ENCODE assay signal across 9 cellular contexts in the genomic region with DNA sequence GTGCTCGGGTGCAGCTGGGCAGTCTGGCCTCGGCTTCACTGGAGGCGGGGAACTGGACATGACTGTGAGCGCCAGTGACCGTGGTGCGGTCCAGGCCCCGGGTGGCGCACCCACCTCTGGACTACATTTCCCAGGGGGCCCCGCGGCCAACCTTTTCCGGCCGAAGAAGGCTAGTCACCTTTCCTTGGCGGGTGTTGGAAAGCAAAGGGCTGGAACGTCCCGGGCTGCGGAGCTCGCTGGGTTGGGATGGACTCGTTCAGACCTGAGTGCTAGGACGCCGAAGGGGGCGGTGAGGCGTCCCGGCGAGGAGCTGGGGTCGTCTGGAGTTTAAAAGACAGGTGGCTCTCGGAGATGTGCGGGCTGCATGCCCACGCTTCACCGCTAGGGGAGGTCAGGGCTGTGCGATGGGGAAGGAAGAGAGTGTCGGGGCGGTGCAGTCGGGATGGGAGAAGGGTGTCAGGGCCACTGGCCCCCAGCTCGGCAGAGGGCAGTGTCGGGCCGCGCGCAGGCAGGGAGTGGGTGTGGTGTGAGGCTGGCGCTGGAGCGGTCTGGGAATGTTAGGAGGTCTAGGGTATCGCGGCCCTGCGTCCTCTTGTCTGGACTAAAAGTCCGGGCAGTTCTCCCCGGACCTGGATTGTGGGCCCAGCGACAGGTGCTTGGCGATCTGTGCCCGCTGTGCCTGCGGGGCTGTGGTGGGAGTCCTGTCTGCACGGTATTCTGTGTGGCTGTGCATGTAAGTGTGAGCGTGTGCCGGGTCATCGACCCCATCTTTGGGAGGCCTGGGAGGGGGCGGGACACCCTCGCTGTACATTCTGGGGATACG. TPM values are rescaled to one million over a fixed set of nuclear protein-coding genes. Genes with fewer than 3 reads are reported as not detected.
A peak's percentile ranks its signal among the peaks of the same experiment; 100 is the strongest.
DNase-seq lines count a peak whose midpoint lies in the region; TF ChIP-seq lines count a peak whose summit lies in the region.
"Had no signal": no experiment of that assay in that cellular context is flagged by ENCODE, and none has a peak within 500 bp of the region (broad histone marks: within the 10 kb centered on the region; RNA-seq: fewer than 3 reads in every experiment).

No MANE protein-coding gene starts in this region.

- peak overlapping the region; percentile 63 for H3K4me3 Mint-ChIP-seq in endodermal cell

- DNase-seq in NCI-H748 (lab: John Stamatoyannopoulos, UW; ENCODE audit: unreplicated experiment), result peak; percentile 75
- DNase-seq in NCI-H748 treated with DMSO at 0.1 percent for 48 hours (lab: John Stamatoyannopoulos, UW), result no peak
- DNase-seq in NCI-H128 (lab: John Stamatoyannopoulos, UW; ENCODE audit: unreplicated experiment), result peak; percentile 64
- DNase-seq in activated CD8-positive, alpha-beta memory T cell treated with anti-CD3 and anti-CD28 coated beads, Interleukin-2, amount 50 U/mL, for 24 hours (ENCODE audit: extremely low read depth), result peak; percentile 33
- DNase-seq in endodermal cell, result peak; percentile 57
- peak; percentile 73 for DNase-seq in middle frontal gyrus (ENCODE audit: extremely low spot score, low spot score)
- peak; percentile 55 for DNase-seq in stimulated activated CD8-positive, alpha-beta memory T cell treated with anti-CD3 and anti-CD28 coated beads, Interleukin-4, amount 100 ng/mL, for 1 hour (ENCODE audit: low read depth in 2 of 2, low spot score in 1 of 2)
- DNase-seq in NCI-H2107 treated with DMSO at 0.1 percent for 48 hours (lab: John Stamatoyannopoulos, UW; ENCODE audit: unreplicated experiment), result no peak

- peaks cover 12% of the 10 kb centered on the region for H3K36me3 Mint-ChIP-seq in endodermal cell (ENCODE audit: low read depth)

- no peaks in the 10 kb centered on the region for H3K4me1 ChIP-seq in endodermal cell (ENCODE audit: control insufficient read depth, insufficient read depth, low read length)
- H3K4me1 ChIP-seq: A549 had no signal

- peaks cover 45% of the 10 kb centered on the region for H3K9me3 ChIP-seq in endodermal cell (ENCODE audit: control insufficient read depth, low read length)

- peak; percentile 74 for TF ChIP-seq CTCF in endodermal cell (conservative IDR thresholded peaks at IDR 0.05)

- H3K9me3 Mint-ChIP-seq in endodermal cell, result peaks cover 75% of the 10 kb centered on the region

- H3K4me3 ChIP-seq in endodermal cell (ENCODE audit: low read length), result no peak overlapping the region
- H3K4me3 ChIP-seq: A549 had no signal

- no peaks in the 10 kb centered on the region for H3K27me3 ChIP-seq in endodermal cell (ENCODE audit: control insufficient read depth, insufficient read depth, low read length, poor library complexity, severe bottlenecking)

- no peaks in the 10 kb centered on the region for H3K4me1 Mint-ChIP-seq in endodermal cell

- no peak overlapping the region for H3K9ac ChIP-seq in endodermal cell (ENCODE audit: extremely low read depth, low read length, poor library complexity, severe bottlenecking)

- H3K36me3 ChIP-seq in endodermal cell (ENCODE audit: control insufficient read depth, insufficient read depth, low read length), result no peaks in the 10 kb centered on the region

- H3K27ac ChIP-seq in endodermal cell (ENCODE audit: low read depth, low read length), result no peak overlapping the region
- H3K27ac ChIP-seq: A549 had no signal

- WGBS in endodermal cell (ENCODE audit: insufficient coverage in 1 of 2, insufficient read length in 1 of 2), 2 experiments, result 85 to 86% methylated on average over 30 to 56 of the region's 56 CpGs

- no peak overlapping the region for H3K27ac Mint-ChIP-seq in endodermal cell

- H3K27me3 Mint-ChIP-seq in endodermal cell (ENCODE audit: insufficient read depth), result peaks cover 4% of the 10 kb centered on the region

RNA-seq across cellular contexts. Expression of a gene that starts 57.1 kb away (rescaled TPM):
- total RNA-seq in endodermal cell, result 1 to 10 TPM; 3.7 to 5.7 TPM
- 5.7 TPM for polyA plus RNA-seq in endodermal cell (2013, experiment 1 of 2)
- 6.1 TPM for polyA plus RNA-seq in endodermal cell (2013, experiment 2 of 2)

RNA-seq across cellular contexts. Expression of a gene that starts 57.1 kb away (rescaled TPM):
- total RNA-seq in endodermal cell, result 1 to 10 TPM; 1.9 to 6.2 TPM
- 2.3 TPM for polyA plus RNA-seq in endodermal cell (2013, experiment 1 of 2)
- 2.5 TPM for polyA plus RNA-seq in endodermal cell (2013, experiment 2 of 2)

Comparison
In these comparisons a context has a peak if more than half of its experiments do, and no peak if none do; other contexts are left out.
1. DNase-seq: peak in NCI-H748 (single experiment), NCI-H128 (single experiment), activated CD8-positive, alpha-beta memory T cell treated with anti-CD3 and anti-CD28 coated beads, Interleukin-2, amount 50 U/mL, for 24 hours (single experiment), endodermal cell (single experiment), middle frontal gyrus (single experiment) and stimulated activated CD8-positive, alpha-beta memory T cell treated with anti-CD3 and anti-CD28 coated beads, Interleukin-4, amount 100 ng/mL, for 1 hour (2 of 2); none in NCI-H748 treated with DMSO at 0.1 percent for 48 hours (single experiment) and NCI-H2107 treated with DMSO at 0.1 percent for 48 hours (single experiment).